ENCODE assay signal across 6 cellular contexts in genomic region chr4:94470782-94471181, GRCh38. TPM values are rescaled to one million over a fixed set of nuclear protein-coding genes. Genes with fewer than 3 reads are reported as not detected.
DNase-seq lines count a peak whose midpoint lies in the region; ATAC-seq and TF ChIP-seq lines count a peak whose summit lies in the region.
"Not testable (repeated sequence)": the region's sequence is repeated elsewhere in the genome, so short reads cannot be mapped to it uniquely, and the experiment has no call there.
"Had no signal": no experiment of that assay in that cellular context is flagged by ENCODE, and none has a peak within 500 bp of the region (broad histone marks: within the 10 kb centered on the region; RNA-seq: fewer than 3 reads in every experiment).

No MANE protein-coding gene starts in this region.

- peaks cover 73% of the 10 kb centered on the region for H3K4me1 Mint-ChIP-seq in chondrocyte (ENCODE audit: low read depth)
- H3K4me1 Mint-ChIP-seq in osteocyte (ENCODE audit: unreplicated experiment): peaks cover 75% of the 10 kb centered on the region

- WGBS in psoas muscle, 3 donors: 82 to 95% (median 92%) methylated on average over 4 of the region's 4 CpGs

- H3K9me3 ChIP-seq in psoas muscle: not testable (repeated sequence)

- TF ChIP-seq CTCF in VCaP (conservative IDR thresholded peaks at IDR 0.05); chondrocyte (IDR thresholded peaks at IDR 0.05); osteocyte (IDR thresholded peaks at IDR 0.05); psoas muscle (IDR thresholded peaks at IDR 0.05): not testable (repeated sequence)

- DNase-seq in NCI-H69 (lab: John Stamatoyannopoulos, UW): peak; percentile 14
- DNase-seq in chondrocyte (ENCODE audit: low spot score); osteocyte (ENCODE audit: extremely low spot score, unreplicated experiment); psoas muscle: not testable (repeated sequence)

- peaks cover 84% of the 10 kb centered on the region for H3K4me1 ChIP-seq in psoas muscle

- intact Hi-C loops in psoas muscle (cut with DNase I): not testable (repeated sequence)

- H3K4me3 ChIP-seq in psoas muscle: not testable (repeated sequence)

- H3K9me3 Mint-ChIP-seq in chondrocyte (ENCODE audit: low read depth): not testable (repeated sequence)
- H3K9me3 Mint-ChIP-seq in osteocyte (ENCODE audit: unreplicated experiment): peaks cover 11% of the 10 kb centered on the region

- not testable (repeated sequence) for H3K4me3 Mint-ChIP-seq in chondrocyte (ENCODE audit: unreplicated experiment); osteocyte (ENCODE audit: unreplicated experiment)

- not testable (repeated sequence) for H3K27me3 ChIP-seq in psoas muscle (ENCODE audit: insufficient read depth in 3 of 3, low read length in 2 of 3)

- H3K36me3 ChIP-seq in psoas muscle (ENCODE audit: insufficient read depth in 1 of 2, low read depth in 1 of 2): not testable (repeated sequence)

- H3K27ac Mint-ChIP-seq in chondrocyte (ENCODE audit: unreplicated experiment): peak overlapping the region; percentile 72
- H3K27ac Mint-ChIP-seq in osteocyte (ENCODE audit: unreplicated experiment): peak overlapping the region; percentile 65

- ATAC-seq in psoas muscle: not testable (repeated sequence)

- not testable (repeated sequence) for H3K27me3 Mint-ChIP-seq in chondrocyte (ENCODE audit: low read depth); osteocyte (ENCODE audit: unreplicated experiment)

- H3K27ac ChIP-seq in VCaP (peak overlapping the region; percentile 74), psoas muscle (peak overlapping the region; percentile 99)

- H3K36me3 Mint-ChIP-seq in chondrocyte (ENCODE audit: low read depth) (peaks cover 13% of the 10 kb centered on the region), osteocyte (ENCODE audit: unreplicated experiment) (peaks cover 32% of the 10 kb centered on the region)

RNA-seq across cellular contexts. Expression of gene PDLIM5, which starts 19.0 kb away (rescaled TPM):
- total RNA-seq in chondrocyte (268 to 329 TPM (median 317 TPM) in 3 replicates), osteocyte (301 and 324 TPM in 2 replicates), psoas muscle (100 to 1,000 TPM; 459 to 840 (median 509) TPM)
- polyA plus RNA-seq in psoas muscle: 100 to 1,000 TPM; 215 to 533 (median 426) TPM
- total RNA-seq: G401 had no signal
